1 cellular context compared by ENCODE assay signal in the genomic region with DNA sequence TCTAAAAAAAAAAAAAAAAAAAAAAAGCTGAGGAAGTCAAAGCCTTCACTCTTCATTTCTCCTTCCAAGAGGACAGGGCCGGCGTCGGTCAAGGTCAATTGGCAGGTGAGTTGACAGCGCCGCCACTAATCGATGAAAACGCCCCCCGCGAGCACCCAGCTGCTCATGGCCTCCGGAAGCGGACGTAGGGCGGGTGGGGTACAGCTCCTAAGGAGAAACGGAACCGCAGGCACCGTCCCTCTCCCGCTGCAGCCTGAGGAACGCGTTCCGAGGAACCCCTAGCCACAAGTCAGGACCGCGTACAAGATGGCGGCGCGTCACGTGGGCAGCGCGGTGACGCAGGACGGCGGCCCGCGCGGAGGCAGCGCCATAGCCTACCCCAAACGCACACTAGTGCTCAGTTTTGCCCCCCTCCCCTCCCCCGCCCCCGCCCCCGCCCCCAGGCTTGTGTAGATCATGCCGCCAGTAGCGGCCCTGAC.
TF ChIP-seq lines count a peak whose summit lies in the region.

TSS of gene ATF1 (plus strand) at position 465 of the 479 bp plus-strand sequence. CDS start 16,045 bp downstream, outside the sequence.

TF ChIP-seq in K562, 482 proteins besides CTCF, POLR2A, EP300 and RAD21 (continued from another document and continues in another):
- TF ChIP-seq, protein P1, sequence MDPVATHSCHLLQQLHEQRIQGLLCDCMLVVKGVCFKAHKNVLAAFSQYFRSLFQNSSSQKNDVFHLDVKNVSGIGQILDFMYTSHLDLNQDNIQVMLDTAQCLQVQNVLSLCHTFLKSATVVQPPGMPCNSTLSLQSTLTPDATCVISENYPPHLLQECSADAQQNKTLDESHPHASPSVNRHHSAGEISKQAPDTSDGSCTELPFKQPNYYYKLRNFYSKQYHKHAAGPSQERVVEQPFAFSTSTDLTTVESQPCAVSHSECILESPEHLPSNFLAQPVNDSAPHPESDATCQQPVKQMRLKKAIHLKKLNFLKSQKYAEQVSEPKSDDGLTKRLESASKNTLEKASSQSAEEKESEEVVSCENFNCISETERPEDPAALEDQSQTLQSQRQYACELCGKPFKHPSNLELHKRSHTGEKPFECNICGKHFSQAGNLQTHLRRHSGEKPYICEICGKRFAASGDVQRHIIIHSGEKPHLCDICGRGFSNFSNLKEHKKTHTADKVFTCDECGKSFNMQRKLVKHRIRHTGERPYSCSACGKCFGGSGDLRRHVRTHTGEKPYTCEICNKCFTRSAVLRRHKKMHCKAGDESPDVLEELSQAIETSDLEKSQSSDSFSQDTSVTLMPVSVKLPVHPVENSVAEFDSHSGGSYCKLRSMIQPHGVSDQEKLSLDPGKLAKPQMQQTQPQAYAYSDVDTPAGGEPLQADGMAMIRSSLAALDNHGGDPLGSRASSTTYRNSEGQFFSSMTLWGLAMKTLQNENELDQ (CRISPR knock-in tag; IDR thresholded peaks at IDR 0.05; ENCODE audit: borderline replicate concordance): no peak
- TF ChIP-seq MTA3 (IDR thresholded peaks at IDR 0.05; ENCODE audit: borderline replicate concordance) (peak; percentile 90), FOXK2 (conservative IDR thresholded peaks at IDR 0.05 in 1 of 2, IDR thresholded peaks at IDR 0.05 in 1 of 2; ENCODE audit: low read depth in 2 of 2) (no peak; a peak in 1 of 4 replicates), ZFP30 (CRISPR knock-in tag; IDR thresholded peaks at IDR 0.05; ENCODE audit: borderline replicate concordance) (no peak), CCNT2 (IDR thresholded peaks at IDR 0.05; ENCODE audit: borderline replicate concordance, extremely low read depth, insufficient read length, low read depth, low read length) (peak; percentile 76), ATF1 (CRISPR knock-in tag; IDR thresholded peaks at IDR 0.05) (peak; percentile 65), ATF1 (tag; IDR thresholded peaks at IDR 0.05) (no peak), TAF9B (IDR thresholded peaks at IDR 0.05; ENCODE audit: partially characterized antibody) (peak; percentile 84), PBX2 (CRISPR knock-in tag; IDR thresholded peaks at IDR 0.05; ENCODE audit: low read depth) (no peak), PBX2 (tag; conservative IDR thresholded peaks at IDR 0.05; ENCODE audit: low read depth) (0 out of 2 replicates have a peak, but pooled peaks have one; percentile 3), TRIM24 (IDR thresholded peaks at IDR 0.05) (no peak), PHF8 (IDR thresholded peaks at IDR 0.05; ENCODE audit: borderline replicate concordance, low read length) (peak; percentile 70), CBX3 (IDR thresholded peaks at IDR 0.05; ENCODE audit: borderline replicate concordance in 1 of 2, low read length in 2 of 2) (no peak), KDM2B (CRISPR knock-in tag; IDR thresholded peaks at IDR 0.05) (no peak), ZNF274 (IDR thresholded peaks at IDR 0.05; ENCODE audit: borderline replicate concordance, low read depth, low read length) (no peak), MTA2 (IDR thresholded peaks at IDR 0.05; ENCODE audit: low read depth) (no peak), ZNF232 (CRISPR knock-in tag; IDR thresholded peaks at IDR 0.05) (no peak), MNT (conservative IDR thresholded peaks at IDR 0.05) (peak; percentile 78 to 85), NKRF (IDR thresholded peaks at IDR 0.05; ENCODE audit: borderline replicate concordance) (peak; percentile 64; the same call in 1 of the 2 replicates)
- TF ChIP-seq, protein P2, sequence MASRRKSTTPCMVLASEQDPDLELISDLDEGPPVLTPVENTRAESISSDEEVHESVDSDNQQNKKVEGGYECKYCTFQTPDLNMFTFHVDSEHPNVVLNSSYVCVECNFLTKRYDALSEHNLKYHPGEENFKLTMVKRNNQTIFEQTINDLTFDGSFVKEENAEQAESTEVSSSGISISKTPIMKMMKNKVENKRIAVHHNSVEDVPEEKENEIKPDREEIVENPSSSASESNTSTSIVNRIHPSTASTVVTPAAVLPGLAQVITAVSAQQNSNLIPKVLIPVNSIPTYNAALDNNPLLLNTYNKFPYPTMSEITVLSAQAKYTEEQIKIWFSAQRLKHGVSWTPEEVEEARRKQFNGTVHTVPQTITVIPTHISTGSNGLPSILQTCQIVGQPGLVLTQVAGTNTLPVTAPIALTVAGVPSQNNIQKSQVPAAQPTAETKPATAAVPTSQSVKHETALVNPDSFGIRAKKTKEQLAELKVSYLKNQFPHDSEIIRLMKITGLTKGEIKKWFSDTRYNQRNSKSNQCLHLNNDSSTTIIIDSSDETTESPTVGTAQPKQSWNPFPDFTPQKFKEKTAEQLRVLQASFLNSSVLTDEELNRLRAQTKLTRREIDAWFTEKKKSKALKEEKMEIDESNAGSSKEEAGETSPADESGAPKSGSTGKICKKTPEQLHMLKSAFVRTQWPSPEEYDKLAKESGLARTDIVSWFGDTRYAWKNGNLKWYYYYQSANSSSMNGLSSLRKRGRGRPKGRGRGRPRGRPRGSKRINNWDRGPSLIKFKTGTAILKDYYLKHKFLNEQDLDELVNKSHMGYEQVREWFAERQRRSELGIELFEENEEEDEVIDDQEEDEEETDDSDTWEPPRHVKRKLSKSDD (conservative IDR thresholded peaks at IDR 0.05; ENCODE audit: low read length): 0 out of 2 replicates have a peak, but pooled peaks have one; percentile 66
- TF ChIP-seq, protein P3, sequence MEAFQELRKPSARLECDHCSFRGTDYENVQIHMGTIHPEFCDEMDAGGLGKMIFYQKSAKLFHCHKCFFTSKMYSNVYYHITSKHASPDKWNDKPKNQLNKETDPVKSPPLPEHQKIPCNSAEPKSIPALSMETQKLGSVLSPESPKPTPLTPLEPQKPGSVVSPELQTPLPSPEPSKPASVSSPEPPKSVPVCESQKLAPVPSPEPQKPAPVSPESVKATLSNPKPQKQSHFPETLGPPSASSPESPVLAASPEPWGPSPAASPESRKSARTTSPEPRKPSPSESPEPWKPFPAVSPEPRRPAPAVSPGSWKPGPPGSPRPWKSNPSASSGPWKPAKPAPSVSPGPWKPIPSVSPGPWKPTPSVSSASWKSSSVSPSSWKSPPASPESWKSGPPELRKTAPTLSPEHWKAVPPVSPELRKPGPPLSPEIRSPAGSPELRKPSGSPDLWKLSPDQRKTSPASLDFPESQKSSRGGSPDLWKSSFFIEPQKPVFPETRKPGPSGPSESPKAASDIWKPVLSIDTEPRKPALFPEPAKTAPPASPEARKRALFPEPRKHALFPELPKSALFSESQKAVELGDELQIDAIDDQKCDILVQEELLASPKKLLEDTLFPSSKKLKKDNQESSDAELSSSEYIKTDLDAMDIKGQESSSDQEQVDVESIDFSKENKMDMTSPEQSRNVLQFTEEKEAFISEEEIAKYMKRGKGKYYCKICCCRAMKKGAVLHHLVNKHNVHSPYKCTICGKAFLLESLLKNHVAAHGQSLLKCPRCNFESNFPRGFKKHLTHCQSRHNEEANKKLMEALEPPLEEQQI (IDR thresholded peaks at IDR 0.05): no peak
- TF ChIP-seq, protein P4, sequence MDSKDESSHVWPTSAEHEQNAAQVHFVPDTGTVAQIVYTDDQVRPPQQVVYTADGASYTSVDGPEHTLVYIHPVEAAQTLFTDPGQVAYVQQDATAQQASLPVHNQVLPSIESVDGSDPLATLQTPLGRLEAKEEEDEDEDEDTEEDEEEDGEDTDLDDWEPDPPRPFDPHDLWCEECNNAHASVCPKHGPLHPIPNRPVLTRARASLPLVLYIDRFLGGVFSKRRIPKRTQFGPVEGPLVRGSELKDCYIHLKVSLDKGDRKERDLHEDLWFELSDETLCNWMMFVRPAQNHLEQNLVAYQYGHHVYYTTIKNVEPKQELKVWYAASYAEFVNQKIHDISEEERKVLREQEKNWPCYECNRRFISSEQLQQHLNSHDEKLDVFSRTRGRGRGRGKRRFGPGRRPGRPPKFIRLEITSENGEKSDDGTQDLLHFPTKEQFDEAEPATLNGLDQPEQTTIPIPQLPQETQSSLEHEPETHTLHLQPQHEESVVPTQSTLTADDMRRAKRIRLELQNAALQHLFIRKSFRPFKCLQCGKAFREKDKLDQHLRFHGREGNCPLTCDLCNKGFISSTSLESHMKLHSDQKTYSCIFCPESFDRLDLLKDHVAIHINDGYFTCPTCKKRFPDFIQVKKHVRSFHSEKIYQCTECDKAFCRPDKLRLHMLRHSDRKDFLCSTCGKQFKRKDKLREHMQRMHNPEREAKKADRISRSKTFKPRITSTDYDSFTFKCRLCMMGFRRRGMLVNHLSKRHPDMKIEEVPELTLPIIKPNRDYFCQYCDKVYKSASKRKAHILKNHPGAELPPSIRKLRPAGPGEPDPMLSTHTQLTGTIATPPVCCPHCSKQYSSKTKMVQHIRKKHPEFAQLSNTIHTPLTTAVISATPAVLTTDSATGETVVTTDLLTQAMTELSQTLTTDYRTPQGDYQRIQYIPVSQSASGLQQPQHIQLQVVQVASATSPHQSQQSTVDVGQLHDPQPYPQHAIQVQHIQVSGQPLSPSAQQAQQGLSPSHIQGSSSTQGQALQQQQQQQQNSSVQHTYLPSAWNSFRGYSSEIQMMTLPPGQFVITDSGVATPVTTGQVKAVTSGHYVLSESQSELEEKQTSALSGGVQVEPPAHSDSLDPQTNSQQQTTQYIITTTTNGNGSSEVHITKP (IDR thresholded peaks at IDR 0.05; ENCODE audit: partially characterized antibody): peak; percentile 5
- TF ChIP-seq, protein P5, sequence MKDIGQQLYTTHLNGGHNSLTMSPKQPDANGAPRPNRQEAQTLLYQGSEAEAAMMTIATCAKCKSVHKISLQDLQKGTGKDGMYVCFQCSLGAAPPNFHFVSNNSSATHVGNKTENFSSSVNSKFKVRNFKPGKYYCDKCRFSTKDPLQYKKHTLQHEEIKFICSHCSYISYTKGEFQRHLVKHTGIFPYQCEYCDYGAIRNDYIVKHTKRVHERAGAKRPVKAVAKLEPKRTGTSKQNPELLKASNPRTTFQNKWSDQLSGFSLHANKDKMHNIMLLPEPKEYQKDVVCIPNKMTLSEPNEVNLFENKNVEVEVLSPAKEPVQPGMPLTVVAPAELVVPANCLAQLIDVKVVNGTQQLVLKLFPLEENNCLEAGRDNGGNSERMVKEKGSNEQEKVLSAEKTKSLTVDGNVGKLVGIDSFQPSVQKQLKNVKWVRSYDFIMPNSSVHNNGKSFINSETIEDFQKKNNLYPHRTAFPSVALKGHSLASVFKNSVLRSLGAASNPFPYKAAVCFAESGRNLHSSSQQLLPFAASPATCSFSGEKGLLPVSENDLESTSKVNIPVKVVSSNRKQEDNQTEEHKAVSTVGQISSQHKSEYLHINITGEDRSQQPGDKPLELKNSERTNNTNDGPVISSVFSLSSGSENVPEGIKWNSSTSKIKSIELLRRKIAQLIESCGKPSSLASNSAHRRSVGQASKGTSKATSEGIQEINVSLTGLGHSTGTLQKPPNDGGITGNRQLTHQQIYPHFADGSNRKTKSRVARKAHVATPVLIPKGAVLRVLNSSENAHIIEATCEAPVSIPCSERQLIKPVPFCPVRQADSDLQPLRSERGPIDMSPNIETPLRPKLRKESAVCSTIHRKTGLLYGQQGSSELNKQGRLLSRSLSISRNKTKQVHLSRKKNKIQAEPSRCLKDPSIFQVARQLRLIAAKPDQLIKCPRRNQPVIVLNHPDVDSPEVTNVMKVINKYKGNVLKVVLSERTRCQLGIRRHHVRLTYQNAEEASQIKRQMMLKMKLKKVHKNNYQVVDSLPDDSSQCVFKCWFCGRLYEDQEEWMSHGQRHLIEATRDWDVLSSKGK (CRISPR knock-in tag; IDR thresholded peaks at IDR 0.05): no peak
- TF ChIP-seq, protein P6, sequence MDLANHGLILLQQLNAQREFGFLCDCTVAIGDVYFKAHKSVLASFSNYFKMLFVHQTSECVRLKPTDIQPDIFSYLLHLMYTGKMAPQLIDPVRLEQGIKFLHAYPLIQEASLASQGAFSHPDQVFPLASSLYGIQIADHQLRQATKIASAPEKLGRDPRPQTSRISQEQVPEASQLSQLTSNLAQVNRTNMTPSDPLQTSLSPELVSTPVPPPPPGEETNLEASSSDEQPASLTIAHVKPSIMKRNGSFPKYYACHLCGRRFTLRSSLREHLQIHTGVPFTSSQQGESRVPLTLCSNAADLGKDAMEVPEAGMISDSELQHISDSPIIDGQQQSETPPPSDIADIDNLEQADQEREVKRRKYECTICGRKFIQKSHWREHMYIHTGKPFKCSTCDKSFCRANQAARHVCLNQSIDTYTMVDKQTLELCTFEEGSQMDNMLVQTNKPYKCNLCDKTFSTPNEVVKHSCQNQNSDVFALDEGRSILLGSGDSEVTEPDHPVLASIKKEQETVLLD (IDR thresholded peaks at IDR 0.05): peak; percentile 80
